11 cellular contexts compared by ENCODE assay signal in the genomic region with DNA sequence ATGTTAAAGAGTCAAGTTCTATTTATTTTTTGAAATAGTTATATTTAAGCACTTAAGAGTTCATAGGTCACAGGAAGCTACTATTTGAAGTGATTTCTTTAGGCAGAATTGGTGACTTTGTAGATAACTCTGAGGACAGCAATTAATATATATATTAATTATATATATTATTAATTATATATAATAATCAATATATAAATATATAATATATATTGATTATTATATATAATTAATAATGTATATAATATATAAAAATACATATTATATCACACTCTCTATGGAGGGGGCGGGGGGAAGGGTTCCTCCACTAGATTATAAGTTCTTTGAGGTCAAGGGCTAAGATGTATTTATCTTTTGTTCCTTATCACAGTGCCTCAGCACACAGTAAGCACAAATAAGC.
"Had no signal": no experiment of that assay in that cellular context is flagged by ENCODE, and none has a peak within 500 bp of the region (broad histone marks: within the 10 kb centered on the region; RNA-seq: fewer than 3 reads in every experiment).

No MANE protein-coding gene starts in this region.

- H3K4me3 ChIP-seq: GM23248, GM23338, HAP-1 had no signal

- H3K9ac ChIP-seq: GM23248 had no signal

- ATAC-seq: GM23338, HCT116 had no signal

- H3K4me1 Mint-ChIP-seq: GM23338 had no signal

- H3K27ac Mint-ChIP-seq: GM23338, H9, HFFc6 had no signal

- DNase-seq: GM23248, GOT3, H7, H9, HCEC 1CT, HFFc6 had no signal

- H3K4me1 ChIP-seq: HAP-1 had no signal

- H3K36me3 ChIP-seq: HAP-1 had no signal

- H3K9me3 ChIP-seq: HAP-1 had no signal

- FAIRE-seq: H1, H54 had no signal

- H3K27ac ChIP-seq: GM23248 had no signal

- H3K4me3 Mint-ChIP-seq: GM23338, H9, HFFc6 had no signal

- H3K9me3 Mint-ChIP-seq: GM23338, H9, HFFc6 had no signal
